ENCODE assay signal across 5 cellular contexts in genomic region chr5:3460416-3460815, GRCh38.
"Had no signal": no experiment of that assay in that cellular context is flagged by ENCODE, and none has a peak within 500 bp of the region (broad histone marks: within the 10 kb centered on the region; RNA-seq: fewer than 3 reads in every experiment).

No MANE protein-coding gene starts in this region.

- FAIRE-seq: HTR-8/SVneo had no signal

- H3K27ac ChIP-seq: HL-60, KMS-11 had no signal

- H3K4me2 ChIP-seq: KMS-11 had no signal

- H3K9ac ChIP-seq: KMS-11 had no signal

- DNase-seq: KBM-7, KG1 had no signal
